ENCODE assay signal across 10 cellular contexts in genomic region chr16:13036600-13036999, GRCh38.
DNase-seq lines count a peak whose midpoint lies in the region; ATAC-seq and TF ChIP-seq lines count a peak whose summit lies in the region.
"Had no signal": no experiment of that assay in that cellular context is flagged by ENCODE, and none has a peak within 500 bp of the region (broad histone marks: within the 10 kb centered on the region; RNA-seq: fewer than 3 reads in every experiment).

No MANE protein-coding gene starts in this region.

- ATAC-seq in GM21825 (IDR thresholded peaks at IDR 0.05; ENCODE audit: unreplicated experiment), result no peak

- TF ChIP-seq CTCF in RWPE1 (conservative IDR thresholded peaks at IDR 0.05; ENCODE audit: low read depth), result no peak
- no peak for TF ChIP-seq CTCF in fibroblast of mammary gland (conservative IDR thresholded peaks at IDR 0.05; ENCODE audit: control insufficient read depth, insufficient read depth, low read depth, low read length)

- DNase-seq in activated CD4-positive, alpha-beta T cell treated with anti-CD3 and anti-CD28 coated beads for 48 hours, result peak; percentile 34
- no peak for DNase-seq in activated CD4-positive, alpha-beta T cell treated with anti-CD3 and anti-CD28 coated beads for 1 hour
- DNase-seq in RWPE1 (ENCODE audit: low spot score), result peak; percentile 32
- DNase-seq in fibroblast of mammary gland (ENCODE audit: low read depth), result peak; percentile 34
- peak; percentile 38 for DNase-seq in stimulated activated CD4-positive, alpha-beta T cell treated with anti-CD3 and anti-CD28 coated beads, Interleukin-15, amount 100 ng/mL, for 24 hours
- no peak for DNase-seq in NCI-H748 treated with DMSO at 0.1 percent for 48 hours (lab: John Stamatoyannopoulos, UW)
- no peak for DNase-seq in GM19240 (ENCODE audit: insufficient read length, low spot score)

- POLR2A ChIA-PET in RWPE1 (lab: Yijun Ruan, JAX; ENCODE audit: low non-redundant PET), result no interaction called here

- CTCF ChIA-PET in RWPE1 (lab: Yijun Ruan, JAX), result interaction anchor here (0.6 kb wide), 1 partner anchor 173 kb away, joined by 3 read pairs; no protein-coding TSS in a partner anchor

- no peak overlapping the region for H3K27ac ChIP-seq in RWPE1
- H3K27ac ChIP-seq: BLaER1 had no signal

- no peak overlapping the region for H3K4me3 ChIP-seq in fibroblast of mammary gland (ENCODE audit: control insufficient read depth, low read depth, low read length)
- H3K4me3 ChIP-seq: BLaER1, HAP-1 had no signal

Comparison
In these comparisons a context has a peak if more than half of its experiments do, and no peak if none do; other contexts are left out.
1. DNase-seq: peak in activated CD4-positive, alpha-beta T cell treated with anti-CD3 and anti-CD28 coated beads for 48 hours (single experiment), RWPE1 (single experiment), fibroblast of mammary gland (single experiment) and stimulated activated CD4-positive, alpha-beta T cell treated with anti-CD3 and anti-CD28 coated beads, Interleukin-15, amount 100 ng/mL, for 24 hours (single experiment); none in activated CD4-positive, alpha-beta T cell treated with anti-CD3 and anti-CD28 coated beads for 1 hour (single experiment), NCI-H748 treated with DMSO at 0.1 percent for 48 hours (single experiment) and GM19240 (single experiment).